Comparison of ENCODE assay signal across 21 cellular contexts in the genomic region with DNA sequence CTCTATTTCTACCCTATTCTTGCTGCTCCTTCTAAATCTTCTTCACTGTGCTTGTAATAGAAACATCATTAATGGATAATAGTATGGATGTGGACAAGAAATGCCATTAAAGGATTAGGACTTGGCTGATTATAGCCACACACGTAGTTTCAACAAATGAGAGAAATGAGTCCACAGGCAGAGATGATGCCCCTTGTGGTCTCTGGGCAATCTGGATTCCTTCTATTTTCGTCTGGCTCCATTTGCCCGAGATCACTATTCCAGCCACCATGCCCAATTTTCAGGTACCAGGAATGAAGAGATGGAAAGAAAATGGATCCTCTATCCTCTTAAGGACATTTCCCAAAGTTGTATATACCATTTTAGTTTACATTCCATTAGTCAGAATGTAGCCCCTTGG. TPM values are rescaled to one million over a fixed set of nuclear protein-coding genes. Genes with fewer than 3 reads are reported as not detected.
A peak's percentile ranks its signal among the peaks of the same experiment; 100 is the strongest.
DNase-seq lines count a peak whose midpoint lies in the region; ATAC-seq, FAIRE-seq and TF ChIP-seq lines count a peak whose summit lies in the region.
"Had no signal": no experiment of that assay in that cellular context is flagged by ENCODE, and none has a peak within 500 bp of the region (broad histone marks: within the 10 kb centered on the region; RNA-seq: fewer than 3 reads in every experiment).

No MANE protein-coding gene starts in this region.

- TF ChIP-seq CTCF in GM23338 (conservative IDR thresholded peaks at IDR 0.05; ENCODE audit: low read depth in 2 of 2) = 0 out of 4 replicates have a peak, but pooled peaks have one; percentile 10 to 26
- peak; percentile 50 for TF ChIP-seq CTCF in Loucy (conservative IDR thresholded peaks at IDR 0.05; ENCODE audit: low read length)
- no peak for TF ChIP-seq CTCF in nephron (IDR thresholded peaks at IDR 0.05; ENCODE audit: unreplicated experiment in 3 of 3)

- H3K27me3 ChIP-seq in GM23338 (ENCODE audit: insufficient read depth) (no peaks in the 10 kb centered on the region), Loucy (ENCODE audit: insufficient read depth, low read length, poor library complexity, severe bottlenecking) (no peaks in the 10 kb centered on the region)
- H3K27me3 ChIP-seq: Peyer's patch had no signal

- H3K36me3 Mint-ChIP-seq in GM23338 (ENCODE audit: low read depth) = peaks cover 43% of the 10 kb centered on the region
- H3K36me3 Mint-ChIP-seq in nephron (ENCODE audit: low read depth) = peaks cover 40% of the 10 kb centered on the region
- no peaks in the 10 kb centered on the region for H3K36me3 Mint-ChIP-seq in T-cell

- no peak overlapping the region for H2AFZ ChIP-seq in GM23338
- H2AFZ ChIP-seq in Loucy (ENCODE audit: low read length) = no peak overlapping the region

- ATAC-seq in GM23338 = no peak
- ATAC-seq in T-cell (replicated peaks in 1 of 4) = no peak
- ATAC-seq: GM12878 had no signal

- peak overlapping the region; percentile 64 for H3K9ac ChIP-seq in Loucy (ENCODE audit: low read depth, low read length, poor library complexity, severe bottlenecking)

- H3K4me3 ChIP-seq in GM23338 = no peak overlapping the region
- peak overlapping the region; percentile 66 for H3K4me3 ChIP-seq in Loucy (ENCODE audit: low read length, poor library complexity, severe bottlenecking)
- H3K4me3 ChIP-seq: GM12878, Peyer's patch had no signal

- H3K27ac ChIP-seq in GM23338 (ENCODE audit: low read depth) (no peak overlapping the region), cingulate gyrus (ENCODE audit: low read depth, low read length) (peak overlapping the region; percentile 82)
- H3K27ac ChIP-seq: Peyer's patch had no signal

- H3K9me3 ChIP-seq in Loucy (ENCODE audit: insufficient read depth, low read depth, low read length) = no peaks in the 10 kb centered on the region
- H3K9me3 ChIP-seq: Caco-2, Peyer's patch had no signal

- H3K79me2 ChIP-seq in GM23338 (replicated peaks; ENCODE audit: insufficient read depth) (peaks cover 76% of the 10 kb centered on the region), Loucy (ENCODE audit: insufficient read depth, low read length) (peaks cover 72% of the 10 kb centered on the region)

- H3K27ac Mint-ChIP-seq in GM23338 (no peak overlapping the region), nephron (peak overlapping the region in 2 of 3 experiments; percentile 27 to 29), T-cell (no peak overlapping the region)

- H3K27me3 Mint-ChIP-seq in GM23338 (ENCODE audit: insufficient read depth, low read depth, poor library complexity) = no peaks in the 10 kb centered on the region
- H3K27me3 Mint-ChIP-seq in nephron (ENCODE audit: low read depth) = no peaks in the 10 kb centered on the region
- peaks cover 6 to 15% of the 10 kb centered on the region in 2 donors for H3K27me3 Mint-ChIP-seq in T-cell

- H3K36me3 ChIP-seq in GM23338 (ENCODE audit: insufficient read depth) (peaks cover 13% of the 10 kb centered on the region), Loucy (ENCODE audit: insufficient read depth, low read length) (peaks cover 44% of the 10 kb centered on the region)
- H3K36me3 ChIP-seq: Peyer's patch had no signal

- CTCF ChIA-PET in T-cell (lab: Charles Lee) = no interaction called here

- H3K4me1 ChIP-seq in GM23338 (ENCODE audit: insufficient read depth) = peaks cover 25% of the 10 kb centered on the region
- H3K4me1 ChIP-seq in Loucy (ENCODE audit: insufficient read depth, low read length, poor library complexity, severe bottlenecking) = peaks cover 59% of the 10 kb centered on the region
- H3K4me1 ChIP-seq: Caco-2, Peyer's patch had no signal

- H3K9me3 Mint-ChIP-seq in GM23338 (no peaks in the 10 kb centered on the region), nephron (no peaks in the 10 kb centered on the region), T-cell (peaks cover 0 to 3% (median 0%) of the 10 kb centered on the region in 3 donors)

- H3K4me3 Mint-ChIP-seq in GM23338 (no peak overlapping the region), nephron (no peak overlapping the region), T-cell (no peak overlapping the region)

- H3K4me1 Mint-ChIP-seq in GM23338 = peaks cover 28% of the 10 kb centered on the region
- peaks cover 62% of the 10 kb centered on the region for H3K4me1 Mint-ChIP-seq in nephron
- H3K4me1 Mint-ChIP-seq in T-cell = peaks cover 0 to 3% (median 0%) of the 10 kb centered on the region in 3 donors

- H3K9me2 ChIP-seq in GM23338 (ENCODE audit: insufficient read depth) = no peaks in the 10 kb centered on the region
- no peaks in the 10 kb centered on the region for H3K9me2 ChIP-seq in Loucy (replicated peaks; ENCODE audit: low read depth, low read length)

- H3K4me2 ChIP-seq in GM23338 (no peak overlapping the region), Loucy (ENCODE audit: low read depth, low read length, poor library complexity, severe bottlenecking) (peak overlapping the region; percentile 75)

- DNase-seq in GM23338 (ENCODE audit: low spot score) (no peak), frontal cortex (ENCODE audit: low spot score in 2 of 2) (no peak), DMS53 (lab: John Stamatoyannopoulos, UW) (no peak), NCI-H2171 (lab: John Stamatoyannopoulos, UW) (no peak), T-cell (no peak)
- DNase-seq: AML-193, Caco-2, DMS79, NCI-H1048, NCI-H146, NCI-H2107, NCI-H345, Peyer's patch, SHP77 had no signal

- no peak for FAIRE-seq in frontal cortex (lab: Jason Lieb, UNC)
- FAIRE-seq: GM12878, GM18507, HTR-8/SVneo had no signal

- peaks cover 18% of the 10 kb centered on the region; the same call in 1 of the 2 replicates for H4K20me1 ChIP-seq in GM23338 (replicated peaks; ENCODE audit: insufficient read depth)
- peaks cover 9% of the 10 kb centered on the region for H4K20me1 ChIP-seq in Loucy (ENCODE audit: insufficient read depth, low read length, poor library complexity, severe bottlenecking)

- POLR2A ChIA-PET in T-cell (lab: Charles Lee) = no interaction called here

- H3F3A ChIP-seq in GM23338 (replicated peaks; ENCODE audit: low read depth) = no peaks in the 10 kb centered on the region
- H3F3A ChIP-seq in Loucy (ENCODE audit: low read depth) = 0 out of 2 replicates have a peak, but pooled peaks cover 6% of the 10 kb centered on the region

TF ChIP-seq in GM23338, 12 proteins besides CTCF, POLR2A, EP300 and RAD21 (continues in another document):
- TF ChIP-seq, protein P1, sequence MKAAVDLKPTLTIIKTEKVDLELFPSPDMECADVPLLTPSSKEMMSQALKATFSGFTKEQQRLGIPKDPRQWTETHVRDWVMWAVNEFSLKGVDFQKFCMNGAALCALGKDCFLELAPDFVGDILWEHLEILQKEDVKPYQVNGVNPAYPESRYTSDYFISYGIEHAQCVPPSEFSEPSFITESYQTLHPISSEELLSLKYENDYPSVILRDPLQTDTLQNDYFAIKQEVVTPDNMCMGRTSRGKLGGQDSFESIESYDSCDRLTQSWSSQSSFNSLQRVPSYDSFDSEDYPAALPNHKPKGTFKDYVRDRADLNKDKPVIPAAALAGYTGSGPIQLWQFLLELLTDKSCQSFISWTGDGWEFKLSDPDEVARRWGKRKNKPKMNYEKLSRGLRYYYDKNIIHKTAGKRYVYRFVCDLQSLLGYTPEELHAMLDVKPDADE (IDR thresholded peaks at IDR 0.05) = no peak
- TF ChIP-seq, protein P2, sequence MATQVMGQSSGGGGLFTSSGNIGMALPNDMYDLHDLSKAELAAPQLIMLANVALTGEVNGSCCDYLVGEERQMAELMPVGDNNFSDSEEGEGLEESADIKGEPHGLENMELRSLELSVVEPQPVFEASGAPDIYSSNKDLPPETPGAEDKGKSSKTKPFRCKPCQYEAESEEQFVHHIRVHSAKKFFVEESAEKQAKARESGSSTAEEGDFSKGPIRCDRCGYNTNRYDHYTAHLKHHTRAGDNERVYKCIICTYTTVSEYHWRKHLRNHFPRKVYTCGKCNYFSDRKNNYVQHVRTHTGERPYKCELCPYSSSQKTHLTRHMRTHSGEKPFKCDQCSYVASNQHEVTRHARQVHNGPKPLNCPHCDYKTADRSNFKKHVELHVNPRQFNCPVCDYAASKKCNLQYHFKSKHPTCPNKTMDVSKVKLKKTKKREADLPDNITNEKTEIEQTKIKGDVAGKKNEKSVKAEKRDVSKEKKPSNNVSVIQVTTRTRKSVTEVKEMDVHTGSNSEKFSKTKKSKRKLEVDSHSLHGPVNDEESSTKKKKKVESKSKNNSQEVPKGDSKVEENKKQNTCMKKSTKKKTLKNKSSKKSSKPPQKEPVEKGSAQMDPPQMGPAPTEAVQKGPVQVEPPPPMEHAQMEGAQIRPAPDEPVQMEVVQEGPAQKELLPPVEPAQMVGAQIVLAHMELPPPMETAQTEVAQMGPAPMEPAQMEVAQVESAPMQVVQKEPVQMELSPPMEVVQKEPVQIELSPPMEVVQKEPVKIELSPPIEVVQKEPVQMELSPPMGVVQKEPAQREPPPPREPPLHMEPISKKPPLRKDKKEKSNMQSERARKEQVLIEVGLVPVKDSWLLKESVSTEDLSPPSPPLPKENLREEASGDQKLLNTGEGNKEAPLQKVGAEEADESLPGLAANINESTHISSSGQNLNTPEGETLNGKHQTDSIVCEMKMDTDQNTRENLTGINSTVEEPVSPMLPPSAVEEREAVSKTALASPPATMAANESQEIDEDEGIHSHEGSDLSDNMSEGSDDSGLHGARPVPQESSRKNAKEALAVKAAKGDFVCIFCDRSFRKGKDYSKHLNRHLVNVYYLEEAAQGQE (IDR thresholded peaks at IDR 0.05; ENCODE audit: unreplicated experiment) = no peak
- TF ChIP-seq ZNF331 (CRISPR knock-in tag; IDR thresholded peaks at IDR 0.05; ENCODE audit: low read depth) = no peak
- no peak for TF ChIP-seq NANOG (IDR thresholded peaks at IDR 0.05; ENCODE audit: borderline replicate concordance)
- no peak for TF ChIP-seq CREB1 (CRISPR knock-in tag; IDR thresholded peaks at IDR 0.05; ENCODE audit: low read depth)
- TF ChIP-seq STAT1 (IDR thresholded peaks at IDR 0.05; ENCODE audit: unreplicated experiment) = no peak
- no peak for TF ChIP-seq ZNF114 (CRISPR knock-in tag; IDR thresholded peaks at IDR 0.05)
- TF ChIP-seq JUNB (IDR thresholded peaks at IDR 0.05; ENCODE audit: unreplicated experiment) = no peak
- TF ChIP-seq POLR2AphosphoS5 (IDR thresholded peaks at IDR 0.05; ENCODE audit: low read depth) = no peak
- TF ChIP-seq EZH2 (IDR thresholded peaks at IDR 0.05; ENCODE audit: low read depth, unreplicated experiment) = no peak

RNA-seq across cellular contexts. Expression of a gene that starts 13.2 kb away (rescaled TPM):
- total RNA-seq in GM23338 (2014; rRNA removed; shearing (Covaris generic)) = 46.3 and 49.8 TPM in 2 replicates
- polyA plus RNA-seq in GM23338 (2016; fragmentation: Nextera tagmentation; extraction: Ambion mirVana) = 13.2 and 14.9 TPM in 2 replicates
- 49.7 TPM for total RNA-seq in frontal cortex
- total RNA-seq in T-cell = 1 to 10 TPM in 2 of 5 donors, under 1 TPM in 3; 0.16 to 1.9 (median 0.92) TPM
- total RNA-seq: G401 had no signal

Comparison
In these comparisons a context has a peak if more than half of its experiments do, and no peak if none do; other contexts are left out.
1. H3K27ac Mint-ChIP-seq: peak in nephron (2 of 3); none in GM23338 (single experiment) and T-cell (0 of 2).
2. CTCF ChIP-seq: peak in GM23338 (2 of 2) and Loucy (single experiment); none in nephron (0 of 3).
3. RNA of a gene that starts 13.2 kb away (total RNA-seq): 46.3 to 49.8 TPM in GM23338 and 49.7 TPM in frontal cortex (single experiment); 0.16 to 1.9 TPM in T-cell; every median in the first group is over 10 times any median in the second.